Comparison of ENCODE assay signal across 17 cellular contexts in the genomic region with DNA sequence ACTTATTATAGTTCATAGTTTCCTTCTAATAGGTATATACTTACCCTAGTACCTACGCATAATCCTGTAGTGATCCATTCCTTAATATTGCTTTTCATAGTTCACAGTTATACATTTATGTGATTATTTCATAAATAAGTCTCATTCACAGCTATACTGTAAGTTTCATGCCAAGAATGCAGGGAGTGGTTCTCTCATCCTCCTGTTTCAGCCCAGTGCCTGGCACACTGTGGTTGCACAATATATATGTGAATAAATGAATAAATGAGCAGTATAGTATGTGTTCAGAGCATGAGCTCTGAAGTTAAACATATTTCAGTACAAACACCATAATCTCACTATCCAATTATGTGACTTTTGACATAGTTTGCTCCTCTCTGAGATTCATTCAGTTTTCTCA.
DNase-seq lines count a peak whose midpoint lies in the region; ATAC-seq, FAIRE-seq and TF ChIP-seq lines count a peak whose summit lies in the region.
"Had no signal": no experiment of that assay in that cellular context is flagged by ENCODE, and none has a peak within 500 bp of the region (broad histone marks: within the 10 kb centered on the region; RNA-seq: fewer than 3 reads in every experiment).

No MANE protein-coding gene starts in this region.

- no peak for FAIRE-seq in GM19239 (lab: Jason Lieb, UNC)
- FAIRE-seq: pancreas had no signal

- H3K4me1 ChIP-seq in smooth muscle cell (ENCODE audit: low read depth) (peaks cover 17% of the 10 kb centered on the region), colonic mucosa (no peaks in the 10 kb centered on the region)

- H3K27ac Mint-ChIP-seq in HFFc6 (peak overlapping the region; percentile 95), T-cell (peak overlapping the region; percentile 73 to 85)
- H3K27ac Mint-ChIP-seq: B cell had no signal

- no peaks in the 10 kb centered on the region for H4K20me1 ChIP-seq in smooth muscle cell (ENCODE audit: low read depth)

- H3K4me1 Mint-ChIP-seq in HFFc6 (ENCODE audit: low read depth) = peaks cover 83% of the 10 kb centered on the region
- peaks cover 83 to 94% (median 87%) of the 10 kb centered on the region in 3 donors for H3K4me1 Mint-ChIP-seq in T-cell

- H3K27me3 ChIP-seq in smooth muscle cell (ENCODE audit: low read depth) = no peaks in the 10 kb centered on the region
- no peaks in the 10 kb centered on the region for H3K27me3 ChIP-seq in colonic mucosa
- H3K27me3 ChIP-seq: pancreas had no signal

- peak overlapping the region; percentile 91 for H3K27ac ChIP-seq in epithelial cell of prostate
- peak overlapping the region; percentile 99 for H3K27ac ChIP-seq in smooth muscle cell (ENCODE audit: low read depth)
- no peak overlapping the region for H3K27ac ChIP-seq in colonic mucosa

- 100% methylated on average over 1 of the region's 1 CpG for WGBS in smooth muscle cell (ENCODE audit: low lambda C conversion rate)

- TF ChIP-seq CTCF in HFFc6 (IDR thresholded peaks at IDR 0.05) = no peak
- no peak for TF ChIP-seq CTCF in smooth muscle cell (IDR thresholded peaks at IDR 0.05; ENCODE audit: borderline replicate concordance, insufficient read depth, poor library complexity, severe bottlenecking)
- TF ChIP-seq CTCF in colonic mucosa (IDR thresholded peaks at IDR 0.05) = no peak

- CTCF ChIA-PET in T-cell (lab: Charles Lee) = interaction anchor here in 1 of 2 donors (0.9 kb wide), 1 partner anchor 13 kb away, joined by 3 read pairs; no protein-coding TSS in a partner anchor

- H2AFZ ChIP-seq in smooth muscle cell (ENCODE audit: low read depth) = no peak overlapping the region

- ATAC-seq in T-cell (replicated peaks in 1 of 4) = no peak
- ATAC-seq: pancreas had no signal

- H3K79me2 ChIP-seq in smooth muscle cell (ENCODE audit: low read depth) = peaks cover 81% of the 10 kb centered on the region

- H3K27me3 Mint-ChIP-seq in HFFc6 (ENCODE audit: insufficient read depth) (peaks cover 2% of the 10 kb centered on the region; the same call in 1 of the 2 replicates), T-cell (no peaks in the 10 kb centered on the region)
- H3K27me3 Mint-ChIP-seq: B cell had no signal

- H3K9ac ChIP-seq in smooth muscle cell (ENCODE audit: low read depth) = no peak overlapping the region
- H3K9ac ChIP-seq in colonic mucosa (ENCODE audit: low read depth in 2 of 2, low read length in 2 of 2) = no peak overlapping the region

- H3K4me3 ChIP-seq in smooth muscle cell (no peak overlapping the region), colonic mucosa (no peak overlapping the region)
- H3K4me3 ChIP-seq: pancreas had no signal

- H3K9me3 Mint-ChIP-seq in HFFc6 = no peaks in the 10 kb centered on the region
- no peaks in the 10 kb centered on the region for H3K9me3 Mint-ChIP-seq in T-cell

- DNase-seq in HFFc6 (no peak), T-cell (no peak), epithelial cell of prostate (ENCODE audit: low read depth, low spot score) (no peak), smooth muscle cell (lab: John Stamatoyannopoulos, UW; ENCODE audit: unreplicated experiment) (no peak), colonic mucosa (no peak), GM19239 (ENCODE audit: insufficient read length, low spot score) (no peak), DMS114 treated with DMSO at 0.1 percent for 48 hours (lab: John Stamatoyannopoulos, UW; ENCODE audit: unreplicated experiment) (no peak)
- DNase-seq: caudate nucleus; DMS153; MV-4-11; NCI-H2081; NCI-H526; pancreas; SHP77 treated with DMSO at 0.1 percent for 48 hours; stimulated activated CD4-positive, alpha-beta T cell treated with anti-CD3 and anti-CD28 coated beads, Interleukin-4, amount 100 ng/mL, for 24 hours; T-helper 9 cell had no signal

- H3F3A ChIP-seq in smooth muscle cell (ENCODE audit: low read depth) = peaks cover 23% of the 10 kb centered on the region

- H3K4me3 Mint-ChIP-seq in HFFc6 (no peak overlapping the region), T-cell (no peak overlapping the region)
- H3K4me3 Mint-ChIP-seq: B cell had no signal

- intact Hi-C loops in colonic mucosa (cut with DNase I) = no loop called here

- no peaks in the 10 kb centered on the region for H3K9me3 ChIP-seq in smooth muscle cell (replicated peaks; ENCODE audit: low read depth)
- no peaks in the 10 kb centered on the region for H3K9me3 ChIP-seq in colonic mucosa
- H3K9me3 ChIP-seq: pancreas had no signal

- no peak overlapping the region for H3K4me2 ChIP-seq in smooth muscle cell

- H3K36me3 ChIP-seq in smooth muscle cell (ENCODE audit: low read depth) (no peaks in the 10 kb centered on the region), colonic mucosa (no peaks in the 10 kb centered on the region)
- H3K36me3 ChIP-seq: pancreas had no signal

- POLR2A ChIA-PET in T-cell (lab: Charles Lee) = interaction anchor here (0.6 to 1.8 kb wide), 4 partner anchors 11 to 305 kb away, joined by 3 to 6 read pairs (median 4); no protein-coding TSS in a partner anchor

- H3K36me3 Mint-ChIP-seq in HFFc6 (ENCODE audit: low read depth) = peaks cover 22% of the 10 kb centered on the region
- H3K36me3 Mint-ChIP-seq in T-cell = peaks cover 31% of the 10 kb centered on the region
